In the genomic region with DNA sequence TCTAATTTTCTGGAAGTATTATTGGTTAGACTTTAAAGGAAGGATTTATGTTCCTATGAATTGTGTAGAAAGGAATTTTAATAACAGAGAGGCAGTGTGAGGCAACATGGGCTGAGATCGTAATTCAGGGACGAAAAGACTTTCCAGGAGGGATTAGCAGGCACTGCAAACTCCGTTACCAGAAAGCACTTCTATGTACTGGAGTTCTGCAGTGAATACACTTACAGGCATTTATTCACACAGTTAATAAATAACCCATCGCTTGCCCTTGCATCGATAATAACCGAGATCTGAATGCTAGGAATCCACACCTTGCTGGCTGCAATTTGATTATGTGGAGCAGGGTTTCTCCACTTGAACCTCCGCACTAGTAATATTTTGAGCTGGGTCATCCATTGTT, we compare ENCODE assay signal across 30 cellular contexts.
DNase-seq lines count a peak whose midpoint lies in the region; ATAC-seq and TF ChIP-seq lines count a peak whose summit lies in the region.
"Had no signal": no experiment of that assay in that cellular context is flagged by ENCODE, and none has a peak within 500 bp of the region (broad histone marks: within the 10 kb centered on the region; RNA-seq: fewer than 3 reads in every experiment).

No MANE protein-coding gene starts in this region.

- no peaks in the 10 kb centered on the region for H3K79me2 ChIP-seq in GM23248 (ENCODE audit: insufficient read depth)

- H4K20me1 ChIP-seq in GM23248 (ENCODE audit: insufficient read depth), result no peaks in the 10 kb centered on the region

- no peak overlapping the region for H3K4me2 ChIP-seq in GM23248 (ENCODE audit: unreplicated experiment)

- H3K9ac ChIP-seq in GM23248, result no peak overlapping the region

- H3K4me1 ChIP-seq in GM23248 (ENCODE audit: insufficient read depth), result no peaks in the 10 kb centered on the region; the same call in 1 of the 2 replicates
- H3K4me1 ChIP-seq in mucosa of descending colon (ENCODE audit: low read depth), result no peaks in the 10 kb centered on the region
- H3K4me1 ChIP-seq: HAP-1, prostate gland, SJSA1, tibial nerve had no signal

- no peak overlapping the region for H2AFZ ChIP-seq in GM23248

- no peak for TF ChIP-seq CTCF in fibroblast of villous mesenchyme (IDR thresholded peaks at IDR 0.05; ENCODE audit: insufficient read depth, low read depth, low read length)
- TF ChIP-seq CTCF in mucosa of descending colon (IDR thresholded peaks at IDR 0.05), result no peak

- no peaks in the 10 kb centered on the region for H3K36me3 ChIP-seq in GM23248 (ENCODE audit: low read depth)
- no peaks in the 10 kb centered on the region for H3K36me3 ChIP-seq in mucosa of descending colon (ENCODE audit: low read depth)
- H3K36me3 ChIP-seq: HAP-1, heart left ventricle, prostate gland, sigmoid colon, SJSA1, tibial nerve had no signal

- no peaks in the 10 kb centered on the region for H3F3A ChIP-seq in GM23248 (ENCODE audit: insufficient read depth)

- in situ Hi-C loops in GM23248 (cut with MboI), result no loop called here

- no peaks in the 10 kb centered on the region for H3K9me2 ChIP-seq in GM23248 (ENCODE audit: insufficient read depth)

- ATAC-seq in mucosa of descending colon (peak; percentile 22), HG02852 (IDR thresholded peaks at IDR 0.05; ENCODE audit: unreplicated experiment) (no peak)
- ATAC-seq: activated CD4-positive, alpha-beta T cell treated with anti-CD3 and anti-CD28 coated beads for 36 hours; activated CD8-positive, alpha-beta T cell treated with anti-CD3 and anti-CD28 coated beads, Interleukin-2, amount 10 ng/mL, durations not matched to agents 7 days and 5 days; heart left ventricle; left lobe of liver; stimulated activated effector memory CD8-positive, alpha-beta T cell treated with anti-CD3 and anti-CD28 coated beads, Interleukin-12 subunit alpha, Interleukin-12 subunit beta, amount 100 ng/mL, for 72 hours had no signal

- H3K9me3 ChIP-seq in GM23248 (ENCODE audit: low read depth) (no peaks in the 10 kb centered on the region), mucosa of descending colon (no peaks in the 10 kb centered on the region)
- H3K9me3 ChIP-seq: HAP-1, heart left ventricle, prostate gland, sigmoid colon, SJSA1, tibial nerve had no signal

- H3K27ac ChIP-seq in GM23248, result no peak overlapping the region
- H3K27ac ChIP-seq: coronary artery, heart left ventricle, prostate gland, sigmoid colon, SJSA1, tibial nerve had no signal

- H3K27me3 ChIP-seq in GM23248 (replicated peaks; ENCODE audit: insufficient read depth), result peaks cover 30% of the 10 kb centered on the region; the same call in 1 of the 2 replicates
- H3K27me3 ChIP-seq: heart left ventricle, sigmoid colon, SJSA1, tibial nerve had no signal

- 30 to 33% methylated on average over 7 of the region's 7 CpGs for WGBS in GM23248 (ENCODE audit: low coverage in 1 of 2, low lambda C conversion rate in 2 of 2, missing lambda C conversion rate in 2 of 2), 2 experiments

- no peak overlapping the region for H3K4me3 ChIP-seq in GM23248
- no peak overlapping the region for H3K4me3 ChIP-seq in fibroblast of villous mesenchyme (ENCODE audit: low read depth, low read length)
- H3K4me3 ChIP-seq in mucosa of descending colon, result no peak overlapping the region
- H3K4me3 ChIP-seq: coronary artery, HAP-1, heart left ventricle, prostate gland, sigmoid colon, SJSA1, tibial nerve had no signal

- intact Hi-C loops in mucosa of descending colon (cut with DNase I, micrococcal nuclease), result no loop called here

- DNase-seq in GM23248, result peak; percentile 21
- peak; percentile 73 for DNase-seq in fibroblast of villous mesenchyme (ENCODE audit: low read depth)
- no peak for DNase-seq in mucosa of descending colon
- DNase-seq in NOMO-1 treated with dmso at 0.1 percent for 144 hours (lab: John Stamatoyannopoulos, UW; ENCODE audit: unreplicated experiment), result no peak
- no peak for DNase-seq in activated effector memory CD4-positive, alpha-beta T cell treated with Interleukin-2 at 50 U/mL for 16 hours
- DNase-seq in stimulated activated CD4-positive, alpha-beta T cell treated with anti-CD3 and anti-CD28 coated beads, Interleukin-2, amount 100 ng/mL, for 48 hours, result no peak
- DNase-seq: activated CD4-positive, alpha-beta T cell treated with anti-CD3 and anti-CD28 coated beads for 36 hours; activated CD8-positive, alpha-beta T cell treated with anti-CD3 and anti-CD28 coated beads, Interleukin-2, amount 10 ng/mL, durations not matched to agents 7 days and 5 days; activated naive CD8-positive, alpha-beta T cell treated with anti-CD3 and anti-CD28 coated beads, Interleukin-2, amount 10 ng/mL, durations not matched to agents 7 days and 5 days; activated T-cell treated with anti-CD3 and anti-CD28 coated beads for 4 hours; caudate nucleus; DMS79 treated with DMSO at 0.1 percent for 48 hours; effector memory CD4-positive, alpha-beta T cell; erythroblast; GDM1; heart left ventricle; NCI-H1417 treated with DMSO at 0.1 percent for 48 hours; NCI-H2081 treated with DMSO at 0.1 percent for 48 hours; NCI-H774; stimulated activated CD4-positive, alpha-beta T cell treated with anti-CD3 and anti-CD28 coated beads, Interleukin-15, amount 100 ng/mL, for 24 hours; T-helper 9 cell had no signal

Comparison
In these comparisons a context has a peak if more than half of its experiments do, and no peak if none do; other contexts are left out.
1. DNase-seq: peak in GM23248 (single experiment) and fibroblast of villous mesenchyme (single experiment); none in mucosa of descending colon (0 of 3), NOMO-1 treated with dmso at 0.1 percent for 144 hours (single experiment), activated effector memory CD4-positive, alpha-beta T cell treated with Interleukin-2 at 50 U/mL for 16 hours (single experiment) and stimulated activated CD4-positive, alpha-beta T cell treated with anti-CD3 and anti-CD28 coated beads, Interleukin-2, amount 100 ng/mL, for 48 hours (0 of 2).